In the genomic region with DNA sequence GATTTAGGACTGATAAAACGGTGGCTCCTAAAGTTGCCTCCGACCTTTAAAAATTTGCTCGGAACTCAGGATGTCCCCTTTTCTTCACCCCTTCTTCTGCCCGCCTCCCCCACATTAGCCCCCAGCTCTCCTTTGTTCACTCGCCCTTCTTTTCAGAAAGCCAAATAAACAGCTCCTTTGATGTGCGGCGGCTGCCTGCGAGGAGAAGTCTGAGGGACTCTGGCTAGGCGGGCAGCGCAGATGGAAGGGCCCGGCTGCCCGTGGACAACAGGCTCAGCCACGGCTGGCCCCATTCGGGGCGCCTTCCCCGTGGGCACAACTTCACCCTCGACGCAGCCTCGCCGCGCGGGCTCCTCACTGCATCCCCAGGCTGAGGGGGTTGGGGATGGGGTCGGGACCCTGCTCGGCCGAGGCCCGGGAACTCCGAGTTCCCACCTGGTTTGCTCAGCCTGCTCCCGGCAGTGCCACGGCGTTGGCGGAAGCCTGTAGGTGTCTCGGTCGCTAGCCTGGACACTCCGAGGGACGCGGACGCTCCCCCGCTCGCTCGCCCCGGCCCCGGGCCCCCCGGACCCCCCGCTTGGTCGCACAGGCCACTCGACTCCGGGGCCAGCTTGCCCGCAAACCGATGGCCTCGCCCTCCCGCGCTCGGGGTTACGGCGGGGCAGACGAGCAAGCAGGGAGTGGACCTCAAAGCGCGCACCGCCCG, we compare ENCODE assay signal across 8 cellular contexts. TPM values are rescaled to one million over a fixed set of nuclear protein-coding genes. Genes with fewer than 3 reads are reported as not detected.
A peak's percentile ranks its signal among the peaks of the same experiment; 100 is the strongest.
DNase-seq lines count a peak whose midpoint lies in the region; ATAC-seq and TF ChIP-seq lines count a peak whose summit lies in the region.

No MANE protein-coding gene starts in this region.

- H3K9ac ChIP-seq in neural progenitor cell = peak overlapping the region; percentile 34

- H3K27me3 ChIP-seq in neural progenitor cell = peaks cover 25% of the 10 kb centered on the region

- H3K27ac ChIP-seq in neural progenitor cell = peak overlapping the region; percentile 86

- H3K4me3 ChIP-seq in GM12864 (ENCODE audit: low read depth, low read length) = peak overlapping the region; percentile 64
- peak overlapping the region; percentile 94 for H3K4me3 ChIP-seq in fibroblast of villous mesenchyme (ENCODE audit: low read depth, low read length)
- peak overlapping the region; percentile 97 for H3K4me3 ChIP-seq in neural progenitor cell

- no peaks in the 10 kb centered on the region for H3K9me3 Mint-ChIP-seq in activated T-helper 1 cell treated with anti-CD3 and anti-CD28 coated beads, Interleukin-12 subunit alpha, Interleukin-12 subunit beta, Interleukin-2, Interleukin-4 antibody, amounts not matched to agents 30 ng/mL and 10 ng/mL and 1 ng/mL, durations not matched to agents 14 hours and 24 hours and 36 hours
- H3K9me3 Mint-ChIP-seq in neural progenitor cell = peaks cover 2% of the 10 kb centered on the region

- peak overlapping the region; percentile 99 for H3K27ac Mint-ChIP-seq in activated T-helper 1 cell treated with anti-CD3 and anti-CD28 coated beads, Interleukin-12 subunit alpha, Interleukin-12 subunit beta, Interleukin-2, Interleukin-4 antibody, amounts not matched to agents 30 ng/mL and 10 ng/mL and 1 ng/mL, durations not matched to agents 14 hours and 24 hours and 36 hours
- H3K27ac Mint-ChIP-seq in neural progenitor cell = peak overlapping the region; percentile 98

- H3K9me3 ChIP-seq in neural progenitor cell (ENCODE audit: low read depth) = no peaks in the 10 kb centered on the region

- no peak for ATAC-seq in HG03378 (IDR thresholded peaks at IDR 0.05; ENCODE audit: unreplicated experiment)

- no peak overlapping the region for H2AFZ ChIP-seq in neural progenitor cell (replicated peaks)

- TF ChIP-seq CTCF in GM12864 (IDR thresholded peaks at IDR 0.05; ENCODE audit: low read depth, low read length, missing control alignments) = no peak
- no peak for TF ChIP-seq CTCF in fibroblast of villous mesenchyme (IDR thresholded peaks at IDR 0.05; ENCODE audit: insufficient read depth, low read depth, low read length)
- TF ChIP-seq CTCF in neural progenitor cell (IDR thresholded peaks at IDR 0.05) = no peak

- peak overlapping the region; percentile 94 for H3K4me2 ChIP-seq in neural progenitor cell

- H3K36me3 Mint-ChIP-seq in activated T-helper 1 cell treated with anti-CD3 and anti-CD28 coated beads, Interleukin-12 subunit alpha, Interleukin-12 subunit beta, Interleukin-2, Interleukin-4 antibody, amounts not matched to agents 30 ng/mL and 10 ng/mL and 1 ng/mL, durations not matched to agents 14 hours and 24 hours and 36 hours (ENCODE audit: low read depth) = peaks cover 14% of the 10 kb centered on the region
- H3K36me3 Mint-ChIP-seq in neural progenitor cell = peaks cover 3% of the 10 kb centered on the region

- peaks cover 30% of the 10 kb centered on the region for H3K4me1 ChIP-seq in neural progenitor cell

- peaks cover 40% of the 10 kb centered on the region for H3K79me2 ChIP-seq in neural progenitor cell (ENCODE audit: low read depth)

- H3K4me1 Mint-ChIP-seq in activated T-helper 1 cell treated with anti-CD3 and anti-CD28 coated beads, Interleukin-12 subunit alpha, Interleukin-12 subunit beta, Interleukin-2, Interleukin-4 antibody, amounts not matched to agents 30 ng/mL and 10 ng/mL and 1 ng/mL, durations not matched to agents 14 hours and 24 hours and 36 hours (ENCODE audit: low read depth) = peaks cover 57% of the 10 kb centered on the region
- peaks cover 57% of the 10 kb centered on the region for H3K4me1 Mint-ChIP-seq in neural progenitor cell

- H3K27me3 Mint-ChIP-seq in activated T-helper 1 cell treated with anti-CD3 and anti-CD28 coated beads, Interleukin-12 subunit alpha, Interleukin-12 subunit beta, Interleukin-2, Interleukin-4 antibody, amounts not matched to agents 30 ng/mL and 10 ng/mL and 1 ng/mL, durations not matched to agents 14 hours and 24 hours and 36 hours (ENCODE audit: insufficient read depth) = peaks cover 28% of the 10 kb centered on the region
- peaks cover 22% of the 10 kb centered on the region for H3K27me3 Mint-ChIP-seq in neural progenitor cell (ENCODE audit: insufficient read depth, low read depth)

- H3F3A ChIP-seq in neural progenitor cell (ENCODE audit: low read depth) = peaks cover 23% of the 10 kb centered on the region

- no peaks in the 10 kb centered on the region for H3K36me3 ChIP-seq in neural progenitor cell

- intact Hi-C loops in activated T-helper 1 cell treated with anti-CD3 and anti-CD28 coated beads, Interleukin-12 subunit alpha, Interleukin-12 subunit beta, Interleukin-2, Interleukin-4 antibody, amounts not matched to agents 30 ng/mL and 10 ng/mL and 1 ng/mL, durations not matched to agents 14 hours and 24 hours and 36 hours (cut with micrococcal nuclease) = loop anchor here (1.0 to 10.0 kb wide), 14 partner anchors 44 to 1304 kb away; a partner anchor contains a TSS

- H3K4me3 Mint-ChIP-seq in activated T-helper 1 cell treated with anti-CD3 and anti-CD28 coated beads, Interleukin-12 subunit alpha, Interleukin-12 subunit beta, Interleukin-2, Interleukin-4 antibody, amounts not matched to agents 30 ng/mL and 10 ng/mL and 1 ng/mL, durations not matched to agents 14 hours and 24 hours and 36 hours = peak overlapping the region; percentile 98
- H3K4me3 Mint-ChIP-seq in neural progenitor cell = peak overlapping the region; percentile 99

- no peak for DNase-seq in GM12864 (ENCODE audit: low read depth)
- peak; percentile 77 for DNase-seq in NCI-H1105 treated with DMSO at 0.1 percent for 48 hours (lab: John Stamatoyannopoulos, UW)
- no peak for DNase-seq in activated T-helper 1 cell treated with anti-CD3 and anti-CD28 coated beads, Interleukin-12 subunit alpha, Interleukin-12 subunit beta, Interleukin-2, Interleukin-4 antibody, amounts not matched to agents 30 ng/mL and 10 ng/mL and 1 ng/mL, durations not matched to agents 14 hours and 24 hours and 36 hours (ENCODE audit: low spot score)
- DNase-seq in fibroblast of villous mesenchyme (ENCODE audit: low read depth) = peak; percentile 51
- DNase-seq in neural progenitor cell (ENCODE audit: low spot score) = peak; percentile 91
- DNase-seq in SKM-1 (lab: John Stamatoyannopoulos, UW; ENCODE audit: unreplicated experiment) = no peak
- no peak for DNase-seq in HuH-7 (ENCODE audit: low spot score)

- H4K20me1 ChIP-seq in neural progenitor cell (ENCODE audit: low read depth) = peaks cover 42% of the 10 kb centered on the region

RNA-seq across cellular contexts. Expression of a gene that starts 0.9 kb away (rescaled TPM):
- 123 and 126 TPM in 2 replicates for total RNA-seq in activated T-helper 1 cell treated with anti-CD3 and anti-CD28 coated beads, Interleukin-12 subunit alpha, Interleukin-12 subunit beta, Interleukin-2, Interleukin-4 antibody, amounts not matched to agents 30 ng/mL and 10 ng/mL and 1 ng/mL, durations not matched to agents 14 hours and 24 hours and 36 hours
- total RNA-seq in fibroblast of villous mesenchyme (13.0 and 27.7 TPM in 2 replicates), neural progenitor cell (ENCODE audit: low replicate concordance) (22.1 and 78.5 TPM in 2 replicates)

Comparison
In these comparisons a context has a peak if more than half of its experiments do, and no peak if none do; other contexts are left out.
1. DNase-seq: peak in NCI-H1105 treated with DMSO at 0.1 percent for 48 hours (single experiment), fibroblast of villous mesenchyme (single experiment) and neural progenitor cell (single experiment); none in GM12864 (single experiment), activated T-helper 1 cell treated with anti-CD3 and anti-CD28 coated beads, Interleukin-12 subunit alpha, Interleukin-12 subunit beta, Interleukin-2, Interleukin-4 antibody, amounts not matched to agents 30 ng/mL and 10 ng/mL and 1 ng/mL, durations not matched to agents 14 hours and 24 hours and 36 hours (single experiment), SKM-1 (single experiment) and HuH-7 (single experiment).
2. Peak in every context shown above with its lines, with median percentiles within 50 percentile points of each other: H3K4me3 ChIP-seq.